ENCODE assay signal across 35 cellular contexts in the genomic region with DNA sequence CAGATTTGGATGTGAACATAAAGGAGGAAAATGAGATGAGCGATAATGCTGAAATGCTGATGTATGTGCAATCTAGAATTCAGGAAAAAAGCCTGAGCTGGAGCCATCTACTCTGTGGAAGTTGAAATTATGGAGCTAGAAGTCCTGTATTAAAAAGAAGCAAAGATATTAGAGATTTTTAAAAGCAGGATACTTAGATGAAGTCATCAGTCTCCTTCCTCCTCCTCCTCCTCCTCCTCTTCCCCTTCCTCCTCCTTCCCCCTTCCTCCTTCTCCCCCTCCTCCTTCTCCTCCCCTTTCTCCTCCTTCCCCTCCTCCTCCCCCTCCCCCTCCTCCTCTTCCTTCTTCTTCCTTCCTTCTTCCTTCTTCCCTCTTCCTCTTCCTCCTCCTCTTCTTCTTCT.
"Had no signal": no experiment of that assay in that cellular context is flagged by ENCODE, and none has a peak within 500 bp of the region (broad histone marks: within the 10 kb centered on the region; RNA-seq: fewer than 3 reads in every experiment).

No MANE protein-coding gene starts in this region.

- H3K9me3 ChIP-seq: MG63 had no signal

- H3K4me3 ChIP-seq: MG63 had no signal

- H3K27me3 ChIP-seq: MG63 had no signal

- DNase-seq: Karpas-422, Kasumi-1, MG63, MM.1S, MV-4-11, NCI-H1048, NCI-H1092, NCI-H1092 treated with DMSO at 0.1 percent for 48 hours, NCI-H1105, NCI-H1105 treated with DMSO at 0.1 percent for 48 hours, NCI-H1417, NCI-H1417 treated with DMSO at 0.1 percent for 48 hours, NCI-H1436, NCI-H1436 treated with DMSO at 0.1 percent for 48 hours, NCI-H146, NCI-H1694, NCI-H1694 treated with DMSO at 0.1 percent for 48 hours, NCI-H187, NCI-H187 treated with DMSO at 0.1 percent for 48 hours, NCI-H1930, NCI-H2029, NCI-H2029 treated with DMSO at 0.1 percent for 48 hours, NCI-H2081, NCI-H2081 treated with DMSO at 0.1 percent for 48 hours, NCI-H2107, NCI-H2171, NCI-H2171 treated with DMSO at 0.1 percent for 48 hours, NCI-H2227 treated with DMSO at 0.1 percent for 48 hours, NCI-H226, NCI-H345, NCI-H446, NCI-H446 treated with DMSO at 0.1 percent for 48 hours, NCI-H510A, NCI-H510A treated with DMSO at 0.1 percent for 48 hours, NCI-H524 had no signal

- H3K36me3 ChIP-seq: MG63 had no signal
